ENCODE assay signal across 7 cellular contexts in genomic region chr7:130486114-130486962, GRCh38. TPM values are rescaled to one million over a fixed set of nuclear protein-coding genes. Genes with fewer than 3 reads are reported as not detected.
A peak's percentile ranks its signal among the peaks of the same experiment; 100 is the strongest.
DNase-seq lines count a peak whose midpoint lies in the region; ATAC-seq and TF ChIP-seq lines count a peak whose summit lies in the region.

No MANE protein-coding gene starts in this region.

- TF ChIP-seq CTCF in lower leg skin (IDR thresholded peaks at IDR 0.05): no peak

- no peak for TF ChIP-seq POLR2A in lower leg skin (IDR thresholded peaks at IDR 0.05)

- ATAC-seq in GM18517 (IDR thresholded peaks at IDR 0.05; ENCODE audit: unreplicated experiment): peak; percentile 67

- peak overlapping the region; percentile 18 for H3K4me3 ChIP-seq in lower leg skin (ENCODE audit: low read depth, poor library complexity, severe bottlenecking)

- peak overlapping the region; percentile 29 for H3K27ac ChIP-seq in cingulate gyrus (ENCODE audit: low read depth, low read length)

- DNase-seq in NCI-H1092 treated with DMSO at 0.1 percent for 48 hours (lab: John Stamatoyannopoulos, UW) (peak; percentile 55), lower leg skin (ENCODE audit: low spot score in 2 of 2) (no peak), NCI-H1436 (lab: John Stamatoyannopoulos, UW) (no peak)
- DNase-seq in activated CD4-positive, alpha-beta T cell treated with anti-CD3 and anti-CD28 coated beads for 4 hours: peak; percentile 55 to 59
- DNase-seq in stimulated activated CD4-positive, alpha-beta T cell treated with anti-CD3 and anti-CD28 coated beads, TNF-alpha, amount 100 ng/mL, for 24 hours (ENCODE audit: low read depth in 3 of 3): peak in 2 of 3 experiments; percentile 24 to 59

- 13 to 17% methylated on average over 59 to 66 of the region's 69 CpGs for WGBS in lower leg skin, 2 donors

- intact Hi-C loops in lower leg skin (cut with DNase I; ENCODE audit: low total_unique reads): no loop called here

RNA-seq across cellular contexts. Expression of gene MEST, which starts 5.5 kb away (rescaled TPM):
- total RNA-seq in lower leg skin: 1 to 10 TPM in 3 of 4 donors, under 1 TPM in 1; 0.79 to 6.8 (median 4.9) TPM

RNA-seq across cellular contexts. Expression of gene CEP41, which starts 45.5 kb away (rescaled TPM):
- 1 to 10 TPM; 1.6 to 6.6 (median 3.0) TPM for total RNA-seq in lower leg skin

Comparison
In these comparisons a context has a peak if more than half of its experiments do, and no peak if none do; other contexts are left out.
1. DNase-seq: peak in NCI-H1092 treated with DMSO at 0.1 percent for 48 hours (single experiment), activated CD4-positive, alpha-beta T cell treated with anti-CD3 and anti-CD28 coated beads for 4 hours (2 of 2) and stimulated activated CD4-positive, alpha-beta T cell treated with anti-CD3 and anti-CD28 coated beads, TNF-alpha, amount 100 ng/mL, for 24 hours (2 of 3); none in lower leg skin (0 of 2) and NCI-H1436 (single experiment).